Comparison of ENCODE assay signal across 12 cellular contexts in the genomic region with DNA sequence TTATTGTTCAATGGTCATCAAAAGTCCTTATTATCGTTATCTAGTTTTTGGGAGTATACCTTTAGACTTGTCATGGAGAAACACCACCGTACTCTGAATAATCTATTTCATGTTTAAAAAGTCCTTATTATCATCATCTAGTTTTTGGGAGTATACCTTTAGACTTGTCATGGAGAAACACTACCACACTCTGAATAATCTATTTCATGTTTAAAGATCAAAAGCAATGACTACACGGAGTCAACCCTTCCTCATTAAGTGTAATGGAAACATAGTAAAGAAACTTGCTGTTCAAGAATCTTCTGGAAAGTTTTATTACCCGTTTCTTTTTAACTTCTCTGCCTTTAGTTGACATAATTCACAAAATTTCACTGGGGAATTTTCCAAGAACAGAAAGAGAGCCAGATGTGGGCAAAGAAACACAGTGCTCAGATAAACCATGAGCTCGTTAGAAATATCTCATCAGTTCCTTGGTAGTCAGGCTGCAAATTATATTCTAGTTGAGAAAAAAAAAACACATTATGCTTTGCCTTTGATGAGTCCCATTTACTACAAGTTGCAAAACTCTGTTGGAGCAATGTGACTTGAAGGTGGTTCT.
DNase-seq lines count a peak whose midpoint lies in the region; ATAC-seq lines count a peak whose summit lies in the region.
"Had no signal": no experiment of that assay in that cellular context is flagged by ENCODE, and none has a peak within 500 bp of the region (broad histone marks: within the 10 kb centered on the region; RNA-seq: fewer than 3 reads in every experiment).

No MANE protein-coding gene starts in this region.

- no peak for DNase-seq in activated naive CD4-positive, alpha-beta T cell treated with anti-CD3 and anti-CD28 coated beads, Interleukin-2, amount 10 ng/mL, durations not matched to agents 7 days and 5 days
- DNase-seq in activated naive CD4-positive, alpha-beta T cell treated with Interleukin-2 at 50 U/mL for 16 hours, result no peak
- peak; percentile 54 for DNase-seq in fibroblast of peridontal ligament (ENCODE audit: extremely low read depth)
- DNase-seq in UCSD-AML1 (lab: John Stamatoyannopoulos, UW; ENCODE audit: unreplicated experiment), result no peak
- no peak for DNase-seq in Kasumi-1 (lab: John Stamatoyannopoulos, UW)
- DNase-seq in activated effector memory CD4-positive, alpha-beta T cell treated with Interleukin-2 at 50 U/mL for 16 hours, result no peak
- DNase-seq: NCI-H446 treated with DMSO at 0.1 percent for 48 hours had no signal

- H3K36me3 ChIP-seq in subcutaneous abdominal adipose tissue (ENCODE audit: control insufficient read depth in 5 of 5, insufficient read depth in 5 of 5, low read length in 5 of 5), result peaks cover 0 to 37% (median 31%) of the 10 kb centered on the region in 5 donors

- CTCF ChIA-PET in activated naive CD4-positive, alpha-beta T cell treated with anti-CD3 and anti-CD28 coated beads, Interleukin-2, amount 10 ng/mL, durations not matched to agents 7 days and 5 days (lab: Charles Lee), result interaction anchor here (0.8 to 7.0 kb wide), 3 partner anchors 19 to 206 kb away, joined by 3 to 47 read pairs (median 3); no protein-coding TSS in a partner anchor

- peaks cover 22% of the 10 kb centered on the region for H3K36me3 Mint-ChIP-seq in activated naive CD4-positive, alpha-beta T cell treated with anti-CD3 and anti-CD28 coated beads, Interleukin-2, amount 10 ng/mL, durations not matched to agents 7 days and 5 days
- peaks cover 73% of the 10 kb centered on the region for H3K36me3 Mint-ChIP-seq in activated T-helper 17 cell treated with anti-CD3 and anti-CD28 coated beads, Interleukin-2, amount 50 U/mL, for 72 hours (ENCODE audit: low read depth)
- H3K36me3 Mint-ChIP-seq: natural killer cell treated with Interleukin-12 subunit alpha and Interleukin-12 subunit beta and Interleukin-15 and Interleukin-18, amount 100 ng/mL, for 72 hours had no signal

- H3K9me3 Mint-ChIP-seq in activated naive CD4-positive, alpha-beta T cell treated with anti-CD3 and anti-CD28 coated beads, Interleukin-2, amount 10 ng/mL, durations not matched to agents 7 days and 5 days, result no peaks in the 10 kb centered on the region
- no peaks in the 10 kb centered on the region for H3K9me3 Mint-ChIP-seq in activated T-helper 17 cell treated with anti-CD3 and anti-CD28 coated beads, Interleukin-2, amount 50 U/mL, for 72 hours
- H3K9me3 Mint-ChIP-seq: natural killer cell treated with Interleukin-12 subunit alpha and Interleukin-12 subunit beta and Interleukin-15 and Interleukin-18, amount 100 ng/mL, for 72 hours had no signal

- H3K4me1 ChIP-seq in subcutaneous abdominal adipose tissue (ENCODE audit: control insufficient read depth in 5 of 5, insufficient read depth in 5 of 5, low read length in 5 of 5), result peaks cover 15 to 44% (median 40%) of the 10 kb centered on the region in 5 donors

- peak overlapping the region; percentile 38 for H3K27ac ChIP-seq in subcutaneous abdominal adipose tissue (ENCODE audit: low read depth, low read length)
- H3K27ac ChIP-seq: SJSA1 had no signal

- peak overlapping the region in 1 of 5 donors; percentile 14 for H3K4me3 ChIP-seq in subcutaneous abdominal adipose tissue (ENCODE audit: low read depth in 1 of 5, low read length in 5 of 5)
- H3K4me3 ChIP-seq: SJSA1, upper lobe of left lung had no signal

- H3K27me3 Mint-ChIP-seq in activated naive CD4-positive, alpha-beta T cell treated with anti-CD3 and anti-CD28 coated beads, Interleukin-2, amount 10 ng/mL, durations not matched to agents 7 days and 5 days, result no peaks in the 10 kb centered on the region
- H3K27me3 Mint-ChIP-seq in activated T-helper 17 cell treated with anti-CD3 and anti-CD28 coated beads, Interleukin-2, amount 50 U/mL, for 72 hours, result no peaks in the 10 kb centered on the region
- H3K27me3 Mint-ChIP-seq: natural killer cell treated with Interleukin-12 subunit alpha and Interleukin-12 subunit beta and Interleukin-15 and Interleukin-18, amount 100 ng/mL, for 72 hours had no signal

- H3K27ac Mint-ChIP-seq in activated naive CD4-positive, alpha-beta T cell treated with anti-CD3 and anti-CD28 coated beads, Interleukin-2, amount 10 ng/mL, durations not matched to agents 7 days and 5 days, result peak overlapping the region; percentile 46
- H3K27ac Mint-ChIP-seq in activated T-helper 17 cell treated with anti-CD3 and anti-CD28 coated beads, Interleukin-2, amount 50 U/mL, for 72 hours, result peak overlapping the region; percentile 65

- no peaks in the 10 kb centered on the region for H3K27me3 ChIP-seq in subcutaneous abdominal adipose tissue (ENCODE audit: control insufficient read depth in 5 of 5, insufficient read depth in 4 of 5, low read length in 5 of 5)
- H3K27me3 ChIP-seq: SJSA1, upper lobe of left lung had no signal

- ATAC-seq in activated T-helper 17 cell treated with anti-CD3 and anti-CD28 coated beads, Interleukin-2, amount 50 U/mL, for 72 hours (replicated peaks), result peak; percentile 34
- ATAC-seq: natural killer cell treated with Interleukin-12 subunit alpha and Interleukin-12 subunit beta and Interleukin-15 and Interleukin-18, amount 100 ng/mL, for 72 hours had no signal

- no peaks in the 10 kb centered on the region for H3K9me3 ChIP-seq in subcutaneous abdominal adipose tissue (ENCODE audit: control insufficient read depth in 5 of 5, low read length in 5 of 5)
- H3K9me3 ChIP-seq: SJSA1, upper lobe of left lung had no signal

- no peak overlapping the region for H3K4me3 Mint-ChIP-seq in activated naive CD4-positive, alpha-beta T cell treated with anti-CD3 and anti-CD28 coated beads, Interleukin-2, amount 10 ng/mL, durations not matched to agents 7 days and 5 days
- peak overlapping the region; percentile 57 for H3K4me3 Mint-ChIP-seq in activated T-helper 17 cell treated with anti-CD3 and anti-CD28 coated beads, Interleukin-2, amount 50 U/mL, for 72 hours
- H3K4me3 Mint-ChIP-seq: natural killer cell treated with Interleukin-12 subunit alpha and Interleukin-12 subunit beta and Interleukin-15 and Interleukin-18, amount 100 ng/mL, for 72 hours had no signal

- peaks cover 48% of the 10 kb centered on the region for H3K4me1 Mint-ChIP-seq in activated naive CD4-positive, alpha-beta T cell treated with anti-CD3 and anti-CD28 coated beads, Interleukin-2, amount 10 ng/mL, durations not matched to agents 7 days and 5 days
- H3K4me1 Mint-ChIP-seq in activated T-helper 17 cell treated with anti-CD3 and anti-CD28 coated beads, Interleukin-2, amount 50 U/mL, for 72 hours, result peaks cover 28% of the 10 kb centered on the region

- H3K9ac ChIP-seq in subcutaneous abdominal adipose tissue (ENCODE audit: low read length in 5 of 5), result no peak overlapping the region
